ENCODE assay signal across 8 cellular contexts in genomic region chr4:183506389-183506735, GRCh38. TPM values are rescaled to one million over a fixed set of nuclear protein-coding genes. Genes with fewer than 3 reads are reported as not detected.
DNase-seq lines count a peak whose midpoint lies in the region; ATAC-seq and TF ChIP-seq lines count a peak whose summit lies in the region.

No MANE protein-coding gene starts in this region.

- peak overlapping the region; percentile 74 for H3K9ac ChIP-seq in trophoblast cell (ENCODE audit: low read length)

- H3K9me3 ChIP-seq in DOHH2 (ENCODE audit: control insufficient read depth, insufficient read depth, low read length) (no peaks in the 10 kb centered on the region), SJSA1 (replicated peaks) (no peaks in the 10 kb centered on the region), esophagus squamous epithelium (no peaks in the 10 kb centered on the region), trophoblast cell (ENCODE audit: insufficient read depth, low read depth, low read length) (no peaks in the 10 kb centered on the region)

- H3K79me1 ChIP-seq in trophoblast cell (ENCODE audit: low read length), result peaks cover 20% of the 10 kb centered on the region

- H3F3A ChIP-seq in DOHH2 (ENCODE audit: control insufficient read depth, insufficient read depth), result peaks cover 5% of the 10 kb centered on the region; the same call in 1 of the 2 replicates

- H3K27ac ChIP-seq in DOHH2 (ENCODE audit: low read depth, low read length) (peak overlapping the region; percentile 83), SJSA1 (peak overlapping the region; percentile 92), esophagus squamous epithelium (peak overlapping the region; percentile 96 to 99 (median 97)), trophoblast cell (ENCODE audit: low read depth, low read length) (peak overlapping the region; percentile 93)

- no peak overlapping the region for H2BK5ac ChIP-seq in trophoblast cell (ENCODE audit: low read depth, low read length, poor library complexity)

- H3K4ac ChIP-seq in trophoblast cell (ENCODE audit: low read depth, low read length), result no peak overlapping the region

- TF ChIP-seq POLR2A in esophagus squamous epithelium (IDR thresholded peaks at IDR 0.05), result no peak

- WGBS in esophagus squamous epithelium, 2 donors, result 1 to 5% methylated on average over 11 to 14 of the region's 14 CpGs
- WGBS in trophoblast cell (ENCODE audit: extremely low coverage, insufficient coverage, insufficient read length), result no CpG with 5 or more reads among the region's 14 CpGs

- H3K79me2 ChIP-seq in DOHH2 (ENCODE audit: control insufficient read depth, low read length) (peaks cover 69% of the 10 kb centered on the region), trophoblast cell (ENCODE audit: control insufficient read depth, insufficient read depth, low read length, poor library complexity) (peaks cover 11% of the 10 kb centered on the region)

- intact Hi-C loops in esophagus squamous epithelium (cut with DNase I), result loop anchor here (5.0 to 10.0 kb wide), 2 partner anchors 98 to 151 kb away; partner anchors contain the start of genes RWDD4 and TRAPPC11
- intact Hi-C loops in sciatic nerve (cut with DNase I), result loop anchor here (10.0 kb wide), 1 partner anchor 158 kb away; no protein-coding TSS in a partner anchor

- no peak overlapping the region for H4K8ac ChIP-seq in trophoblast cell (ENCODE audit: low read depth, low read length)

- no peak overlapping the region for H3K14ac ChIP-seq in trophoblast cell (ENCODE audit: low read length)

- ATAC-seq in sciatic nerve, result no peak

- H2AFZ ChIP-seq in trophoblast cell (ENCODE audit: insufficient read depth, low read length, poor library complexity), result no peak overlapping the region

- peaks cover 19% of the 10 kb centered on the region for H4K20me1 ChIP-seq in DOHH2 (ENCODE audit: control insufficient read depth, insufficient read depth, low read depth, low read length)

- H3K9me2 ChIP-seq in DOHH2 (replicated peaks; ENCODE audit: control insufficient read depth, low read length), result no peaks in the 10 kb centered on the region

- H3K18ac ChIP-seq in trophoblast cell (ENCODE audit: low read length), result no peak overlapping the region

- TF ChIP-seq CTCF in DOHH2 (IDR thresholded peaks at IDR 0.05; ENCODE audit: low read depth, low read length, poor library complexity, severe bottlenecking) (no peak), esophagus squamous epithelium (IDR thresholded peaks at IDR 0.05) (no peak)

- no peak overlapping the region for H3K23ac ChIP-seq in trophoblast cell (ENCODE audit: low read length)

- no peak overlapping the region for H4K91ac ChIP-seq in trophoblast cell (ENCODE audit: low read depth, low read length)

- H3K27me3 ChIP-seq in DOHH2 (ENCODE audit: control insufficient read depth, low read length), result no peaks in the 10 kb centered on the region
- H3K27me3 ChIP-seq in SJSA1 (replicated peaks), result no peaks in the 10 kb centered on the region
- H3K27me3 ChIP-seq in esophagus squamous epithelium, result no peaks in the 10 kb centered on the region
- no peaks in the 10 kb centered on the region for H3K27me3 ChIP-seq in trophoblast cell (ENCODE audit: insufficient read depth, low read length)

- no peak for DNase-seq in SJSA1 (ENCODE audit: low read depth in 1 of 2, low spot score in 2 of 2)
- no peak for DNase-seq in esophagus squamous epithelium (lab: John Stamatoyannopoulos, UW)
- DNase-seq in trophoblast cell, result no peak
- no peak for DNase-seq in sciatic nerve (ENCODE audit: low spot score)
- DNase-seq in stimulated activated CD8-positive, alpha-beta memory T cell treated with anti-CD3 and anti-CD28 coated beads, Interleukin-4, amount 100 ng/mL, for 48 hours, result no peak
- no peak for DNase-seq in NCI-H1105 (lab: John Stamatoyannopoulos, UW)
- DNase-seq in DMS53 treated with DMSO at 0.1 percent for 48 hours (lab: John Stamatoyannopoulos, UW; ENCODE audit: unreplicated experiment), result no peak

- peak overlapping the region; percentile 94 for H3K4me2 ChIP-seq in DOHH2 (ENCODE audit: low read length)
- peak overlapping the region; percentile 79 for H3K4me2 ChIP-seq in trophoblast cell (ENCODE audit: low read length)

- H3K36me3 ChIP-seq in DOHH2 (ENCODE audit: control insufficient read depth, low read length), result peaks cover 22% of the 10 kb centered on the region
- peaks cover 28% of the 10 kb centered on the region for H3K36me3 ChIP-seq in SJSA1
- H3K36me3 ChIP-seq in esophagus squamous epithelium, result peaks cover 0 to 13% (median 0%) of the 10 kb centered on the region in 3 donors
- peaks cover 2 to 4% of the 10 kb centered on the region in 2 experiments for H3K36me3 ChIP-seq in trophoblast cell (ENCODE audit: control insufficient read depth in 1 of 2, insufficient read depth in 2 of 2, low read length in 2 of 2)

- H3K4me3 ChIP-seq in DOHH2 (ENCODE audit: low read length) (peak overlapping the region; percentile 90), SJSA1 (peak overlapping the region; percentile 82), esophagus squamous epithelium (peak overlapping the region; percentile 86 to 92 (median 89)), trophoblast cell (ENCODE audit: low read depth, low read length) (peak overlapping the region; percentile 83)

- H2BK120ac ChIP-seq in trophoblast cell (ENCODE audit: insufficient read depth, low read length, poor library complexity), result no peak overlapping the region

- no peak overlapping the region for H2BK12ac ChIP-seq in trophoblast cell (ENCODE audit: low read length)

- no peak overlapping the region for H2AK5ac ChIP-seq in trophoblast cell (ENCODE audit: low read length)

- peaks cover 19% of the 10 kb centered on the region for H3K4me1 ChIP-seq in DOHH2 (ENCODE audit: control insufficient read depth, low read length)
- H3K4me1 ChIP-seq in SJSA1 (replicated peaks), result peaks cover 7% of the 10 kb centered on the region
- H3K4me1 ChIP-seq in esophagus squamous epithelium, result peaks cover 0 to 39% (median 9%) of the 10 kb centered on the region in 3 donors
- H3K4me1 ChIP-seq in trophoblast cell (ENCODE audit: control insufficient read depth in 1 of 2, insufficient read depth in 2 of 2, low read length in 2 of 2), result no peaks in the 10 kb centered on the region

- H4K12ac ChIP-seq in trophoblast cell (ENCODE audit: low read depth, low read length), result no peak overlapping the region

RNA-seq across cellular contexts. Expression of gene ING2, which starts 1.5 kb away (rescaled TPM):
- 14.9 and 15.7 TPM in 2 replicates for total RNA-seq in SJSA1 (2014; rRNA removed; shearing (Covaris generic))
- total RNA-seq in esophagus squamous epithelium, result 10 to 100 TPM in 3 of 4 donors, 1 to 10 TPM in 1; 8.1 to 19.3 (median 16.6) TPM
- 41.6 and 42.1 TPM in 2 replicates for polyA plus RNA-seq in trophoblast cell (2013)
- 13.6 TPM for total RNA-seq in sciatic nerve
